In genomic region chr5:4513381-4513780, GRCh38 we compare ENCODE assay signal across 19 cellular contexts.
"Had no signal": no experiment of that assay in that cellular context is flagged by ENCODE, and none has a peak within 500 bp of the region (broad histone marks: within the 10 kb centered on the region; RNA-seq: fewer than 3 reads in every experiment).

No MANE protein-coding gene starts in this region.

- H3K4me3 Mint-ChIP-seq: naive thymus-derived CD4-positive, alpha-beta T cell; nephron progenitor cell had no signal

- H3K9me3 ChIP-seq: neutrophil, right atrium auricular region, sigmoid colon had no signal

- H3K9me3 Mint-ChIP-seq: nephron progenitor cell had no signal

- H3K27ac Mint-ChIP-seq: naive thymus-derived CD4-positive, alpha-beta T cell; nephron progenitor cell had no signal

- H3K4me1 ChIP-seq: foreskin keratinocyte, right atrium auricular region, sigmoid colon had no signal

- H3K27me3 ChIP-seq: right atrium auricular region had no signal

- FAIRE-seq: kidney, urothelium cell line had no signal

- ATAC-seq: foreskin keratinocyte; left cardiac atrium; left ventricle myocardium superior; naive thymus-derived CD4-positive, alpha-beta T cell had no signal

- H3K4me3 ChIP-seq: coronary artery, lung, right atrium auricular region, sigmoid colon, skin epidermis had no signal

- H3K36me3 Mint-ChIP-seq: naive thymus-derived CD4-positive, alpha-beta T cell had no signal

- H3K36me3 ChIP-seq: neutrophil, right atrium auricular region, sigmoid colon had no signal

- H3K27ac ChIP-seq: coronary artery, foreskin keratinocyte, neutrophil, right atrium auricular region, sigmoid colon, skin epidermis had no signal

- DNase-seq: effector CD4-positive, alpha-beta T cell; foreskin keratinocyte; kidney; left cardiac atrium; left ventricle myocardium superior; mesendoderm; naive thymus-derived CD4-positive, alpha-beta T cell; nephron progenitor cell; posterior cingulate gyrus; sigmoid colon; stimulated activated CD4-positive, alpha-beta T cell treated with anti-CD3 and anti-CD28 coated beads, Interleukin-12 subunit alpha, Interleukin-12 subunit beta, amount 100 ng/mL, for 4 hours; stimulated activated naive CD4-positive, alpha-beta T cell; trophoblast cell had no signal

- H3K4me1 Mint-ChIP-seq: naive thymus-derived CD4-positive, alpha-beta T cell had no signal

- H3K27me3 Mint-ChIP-seq: naive thymus-derived CD4-positive, alpha-beta T cell had no signal
